In the genomic region with DNA sequence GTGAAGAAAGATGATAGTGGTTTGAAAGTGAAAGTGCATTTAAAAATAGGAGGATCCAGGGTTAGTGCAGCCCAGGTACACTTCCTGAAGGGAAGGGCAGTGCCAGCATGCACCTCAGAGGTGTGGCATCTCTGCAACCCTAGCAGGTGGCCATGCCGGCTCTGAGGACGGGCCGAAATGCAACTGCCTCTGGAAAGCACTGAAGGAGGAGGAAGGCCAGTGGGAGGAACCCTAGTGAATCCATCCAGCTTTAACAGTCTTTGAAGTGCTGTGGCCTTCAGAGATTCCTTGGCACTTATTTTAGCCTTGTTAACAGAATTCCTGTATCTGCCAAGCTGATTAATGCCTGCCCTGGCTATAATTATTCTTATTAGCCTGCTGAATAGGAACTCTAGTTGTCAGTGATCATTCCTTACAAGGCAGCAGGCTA, we compare ENCODE assay signal across 14 cellular contexts. TPM values are rescaled to one million over a fixed set of nuclear protein-coding genes. Genes with fewer than 3 reads are reported as not detected.
DNase-seq lines count a peak whose midpoint lies in the region; ATAC-seq, FAIRE-seq and TF ChIP-seq lines count a peak whose summit lies in the region.
"Had no signal": no experiment of that assay in that cellular context is flagged by ENCODE, and none has a peak within 500 bp of the region (broad histone marks: within the 10 kb centered on the region; RNA-seq: fewer than 3 reads in every experiment).

No MANE protein-coding gene starts in this region.

- no peaks in the 10 kb centered on the region for H4K20me1 ChIP-seq in PC-9 (ENCODE audit: insufficient read depth)

- H3K79me2 ChIP-seq in ACC112 (ENCODE audit: control insufficient read depth, insufficient read depth, low read length, unreplicated experiment) (peaks cover 42% of the 10 kb centered on the region), PC-9 (ENCODE audit: low read depth) (peaks cover 98% of the 10 kb centered on the region)

- H3K27ac Mint-ChIP-seq in endodermal cell: no peak overlapping the region

- ATAC-seq in gastroesophageal sphincter: peak; percentile 35
- peak; percentile 37 for ATAC-seq in omental fat pad (ENCODE audit: low FRiP score)

- TF ChIP-seq EP300 in gastroesophageal sphincter (IDR thresholded peaks at IDR 0.05): no peak

- H3K27ac ChIP-seq in ACC112 (ENCODE audit: low read depth, low read length) (no peak overlapping the region), PC-9 (no peak overlapping the region), gastroesophageal sphincter (peak overlapping the region; percentile 59 to 96 (median 90)), endodermal cell (ENCODE audit: low read depth, low read length) (no peak overlapping the region)
- H3K27ac ChIP-seq: neutrophil had no signal

- H3K36me3 Mint-ChIP-seq in endodermal cell (ENCODE audit: low read depth): no peaks in the 10 kb centered on the region

- intact Hi-C loops in PC-9 (cut with micrococcal nuclease; ENCODE audit: unreplicated experiment): loop anchor here (5.0 to 10.0 kb wide), 2 partner anchors 58 to 340 kb away; a partner anchor contains a TSS

- H3K36me3 ChIP-seq in ACC112 (ENCODE audit: insufficient read depth, low read length): no peaks in the 10 kb centered on the region
- H3K36me3 ChIP-seq in PC-9 (ENCODE audit: low read depth): no peaks in the 10 kb centered on the region
- H3K36me3 ChIP-seq in gastroesophageal sphincter: no peaks in the 10 kb centered on the region
- peaks cover 5% of the 10 kb centered on the region for H3K36me3 ChIP-seq in endodermal cell (ENCODE audit: control insufficient read depth, insufficient read depth, low read length)
- H3K36me3 ChIP-seq: neutrophil had no signal

- H3K4me1 ChIP-seq in ACC112 (ENCODE audit: control insufficient read depth, insufficient read depth, low read length, unreplicated experiment): peaks cover 26% of the 10 kb centered on the region
- peaks cover 76% of the 10 kb centered on the region for H3K4me1 ChIP-seq in PC-9 (replicated peaks; ENCODE audit: insufficient read depth)
- H3K4me1 ChIP-seq in gastroesophageal sphincter: peaks cover 0 to 93% (median 24%) of the 10 kb centered on the region in 3 donors
- H3K4me1 ChIP-seq in endodermal cell (ENCODE audit: control insufficient read depth, insufficient read depth, low read length): peaks cover 6% of the 10 kb centered on the region

- TF ChIP-seq CTCF in PC-9 (conservative IDR thresholded peaks at IDR 0.05) (no peak), gastroesophageal sphincter (IDR thresholded peaks at IDR 0.05) (no peak), omental fat pad (IDR thresholded peaks at IDR 0.05) (no peak), endodermal cell (conservative IDR thresholded peaks at IDR 0.05) (no peak)

- no peaks in the 10 kb centered on the region for H3K9me2 ChIP-seq in PC-9 (ENCODE audit: insufficient read depth)

- no TSS peak for BruUV-seq in PC-9 (replicated peaks; lab: Mats Ljungman, UMichigan)

- CTCF ChIA-PET in PC-9 (lab: Charles Lee): no interaction called here

- FAIRE-seq in H54 (lab: Jason Lieb, UNC): no peak

- WGBS in gastroesophageal sphincter (ENCODE audit: low coverage in 1 of 2), 2 donors: 28% methylated on average over 2 of the region's 3 CpGs; no CpG with 5 or more reads in 1 of the 2 donors
- whole genome bisulfite sequencing in endodermal cell (ENCODE audit: insufficient coverage in 1 of 2, insufficient read length in 1 of 2), 2 experiments: 87 to 95% methylated on average over 3 of the region's 3 CpGs

- no peak for TF ChIP-seq POLR2A in gastroesophageal sphincter (IDR thresholded peaks at IDR 0.05)
- no peak for TF ChIP-seq POLR2A in H54 (IDR thresholded peaks at IDR 0.05; ENCODE audit: low read depth, low read length)

- H3K4me2 ChIP-seq in PC-9: peak overlapping the region; percentile 51

- H3K9ac ChIP-seq in endodermal cell (ENCODE audit: extremely low read depth, low read length, poor library complexity, severe bottlenecking): no peak overlapping the region

- peaks cover 17% of the 10 kb centered on the region; the same call in 1 of the 2 replicates for H3F3A ChIP-seq in PC-9 (ENCODE audit: insufficient read depth, low read depth)

- H3K27me3 ChIP-seq in ACC112 (ENCODE audit: insufficient read depth, low read length) (no peaks in the 10 kb centered on the region), PC-9 (ENCODE audit: insufficient read depth, low read depth) (no peaks in the 10 kb centered on the region), gastroesophageal sphincter (no peaks in the 10 kb centered on the region), endodermal cell (ENCODE audit: control insufficient read depth, insufficient read depth, low read length, poor library complexity, severe bottlenecking) (no peaks in the 10 kb centered on the region)

- peaks cover 12% of the 10 kb centered on the region for H3K4me1 Mint-ChIP-seq in endodermal cell

- H2AFZ ChIP-seq in ACC112 (ENCODE audit: low read length, unreplicated experiment): no peak overlapping the region
- no peak overlapping the region for H2AFZ ChIP-seq in PC-9

- peak in 1 of 2 experiments; percentile 74 for DNase-seq in PC-9
- DNase-seq in omental fat pad (ENCODE audit: low spot score): no peak
- DNase-seq in H54 (ENCODE audit: insufficient read length, low spot score): no peak
- DNase-seq in NCI-H128 (lab: John Stamatoyannopoulos, UW; ENCODE audit: unreplicated experiment): no peak
- no peak for DNase-seq in activated gamma-delta T cell (lab: John Stamatoyannopoulos, UW)
- DNase-seq in endodermal cell: no peak
- DNase-seq: amniotic stem cell; GF-D8; NCI-H1092 treated with DMSO at 0.1 percent for 48 hours; stimulated activated CD4-positive, alpha-beta T cell treated with anti-CD3 and anti-CD28 coated beads, Interleukin-4, amount 100 ng/mL, for 24 hours; substantia nigra had no signal

- H3K9me3 Mint-ChIP-seq in endodermal cell: no peaks in the 10 kb centered on the region

- no peak overlapping the region for H3K4me3 Mint-ChIP-seq in endodermal cell

- H3K27me3 Mint-ChIP-seq in endodermal cell (ENCODE audit: insufficient read depth): no peaks in the 10 kb centered on the region

- H3K4me3 ChIP-seq in ACC112 (ENCODE audit: low read depth, low read length) (peak overlapping the region; percentile 28; the same call in 1 of the 2 replicates), PC-9 (no peak overlapping the region; the same call in 1 of the 2 replicates), gastroesophageal sphincter (peak overlapping the region; percentile 12 to 33), endodermal cell (ENCODE audit: low read length) (no peak overlapping the region)

- POLR2A ChIA-PET in PC-9 (lab: Charles Lee; ENCODE audit: unreplicated experiment): interaction anchor here (0.5 to 0.6 kb wide), 2 partner anchors 61 to 219 kb away, joined by 3 to 7 read pairs; no protein-coding TSS in a partner anchor

- H3K9me3 ChIP-seq in PC-9 (ENCODE audit: insufficient read depth, low read depth) (no peaks in the 10 kb centered on the region), gastroesophageal sphincter (no peaks in the 10 kb centered on the region), endodermal cell (ENCODE audit: control insufficient read depth, low read length) (no peaks in the 10 kb centered on the region)
- H3K9me3 ChIP-seq: neutrophil had no signal

RNA-seq across cellular contexts. Expression of a gene that starts 5.5 kb away (rescaled TPM):
- total RNA-seq in PC-9 (2021) (83.7 and 87.3 TPM in 2 replicates), gastroesophageal sphincter (100 to 1,000 TPM in 2 of 4 donors, 10 to 100 TPM in 2; 60.0 to 166 (median 101) TPM), omental fat pad (10 to 100 TPM; 10.7 to 39.8 (median 28.5) TPM), endodermal cell (10 to 100 TPM; 41.6 to 43.2 TPM)
- 46.4 TPM for polyA plus RNA-seq in endodermal cell (2013, experiment 1 of 2)
- 42.7 TPM for polyA plus RNA-seq in endodermal cell (2013, experiment 2 of 2)

Comparison
In these comparisons a context has a peak if more than half of its experiments do, and no peak if none do; other contexts are left out.
1. H3K27ac ChIP-seq: peak in gastroesophageal sphincter (4 of 4); none in ACC112 (single experiment), PC-9 (single experiment) and endodermal cell (single experiment).
2. H3K4me3 ChIP-seq: peak in ACC112 (single experiment) and gastroesophageal sphincter (2 of 2); none in PC-9 (single experiment) and endodermal cell (single experiment).